Comparison of ENCODE assay signal across 23 cellular contexts in the genomic region with DNA sequence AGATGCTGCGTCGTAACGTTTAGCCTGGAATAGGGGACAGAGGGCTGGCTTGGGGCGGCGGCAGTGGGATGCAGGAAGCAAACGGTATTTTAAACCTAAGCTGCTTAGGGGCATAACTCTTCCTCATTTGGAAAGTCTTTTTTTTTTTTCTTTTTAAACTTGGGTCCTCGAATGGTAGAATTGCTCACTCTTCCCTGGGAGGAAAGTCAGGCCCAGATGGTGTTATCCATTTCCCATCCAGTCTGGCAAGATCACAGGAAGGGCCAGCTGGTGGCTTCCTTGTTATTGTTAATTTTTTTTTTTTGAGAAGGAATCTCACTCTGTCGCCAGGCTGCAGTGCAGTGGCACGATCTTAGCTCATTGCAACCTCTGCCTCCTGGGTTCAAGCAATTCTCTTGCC. TPM values are rescaled to one million over a fixed set of nuclear protein-coding genes. Genes with fewer than 3 reads are reported as not detected.
DNase-seq lines count a peak whose midpoint lies in the region; ATAC-seq and TF ChIP-seq lines count a peak whose summit lies in the region.
"Had no signal": no experiment of that assay in that cellular context is flagged by ENCODE, and none has a peak within 500 bp of the region (broad histone marks: within the 10 kb centered on the region; RNA-seq: fewer than 3 reads in every experiment).

No MANE protein-coding gene starts in this region.

- H3K9me3 Mint-ChIP-seq in brain, result no peaks in the 10 kb centered on the region
- H3K9me3 Mint-ChIP-seq: stimulated activated naive CD8-positive, alpha-beta T cell treated with anti-CD3 and anti-CD28 coated beads, Interleukin-15, Interleukin-2, amounts not matched to agents 100 ng/mL and 50 ng/mL, for 24 hours; T-helper 1 cell treated with Interleukin-12 subunit alpha and Interleukin-12 subunit beta and Interleukin-4 antibody, amounts not matched to agents 30 μg/mL and 1 μg/mL, for 36 hours had no signal

- peaks cover 27% of the 10 kb centered on the region for H3K4me1 Mint-ChIP-seq in brain

- no peak overlapping the region for H3K4me2 ChIP-seq in mesendoderm (ENCODE audit: low read length)
- H3K4me2 ChIP-seq: hepatocyte had no signal

- H3K4me3 ChIP-seq in mesendoderm (ENCODE audit: low read length), result no peak overlapping the region
- H3K4me3 ChIP-seq: hepatocyte, lower lobe of right lung, transverse colon had no signal

- no CpG with 5 or more reads among the region's 9 CpGs for WGBS in mesendoderm (ENCODE audit: extremely low coverage, insufficient coverage, low lambda C conversion rate)

- H3K27me3 Mint-ChIP-seq in brain, result no peaks in the 10 kb centered on the region

- H3K36me3 ChIP-seq in mesendoderm (ENCODE audit: control insufficient read depth, insufficient read depth, low read length), result no peaks in the 10 kb centered on the region
- H3K36me3 ChIP-seq: lower lobe of right lung, transverse colon had no signal

- no peaks in the 10 kb centered on the region for H3K79me1 ChIP-seq in mesendoderm (ENCODE audit: low read length)

- H4K8ac ChIP-seq in mesendoderm (ENCODE audit: low read depth, low read length), result no peak overlapping the region

- no peak overlapping the region for H2AK5ac ChIP-seq in mesendoderm (ENCODE audit: low read length)

- H3K23ac ChIP-seq in mesendoderm (ENCODE audit: low read length), result no peak overlapping the region

- POLR2A ChIA-PET in RWPE1 (lab: Yijun Ruan, JAX; ENCODE audit: low non-redundant PET), result no interaction called here

- H2BK120ac ChIP-seq in mesendoderm (ENCODE audit: low read depth, low read length), result no peak overlapping the region

- no peak overlapping the region for H4K5ac ChIP-seq in mesendoderm (ENCODE audit: low read length)

- no peaks in the 10 kb centered on the region for H3K4me1 ChIP-seq in mesendoderm (ENCODE audit: control insufficient read depth, low read depth, low read length)
- H3K4me1 ChIP-seq: lower lobe of right lung had no signal

- DNase-seq in NCI-H82 (lab: John Stamatoyannopoulos, UW) (peak; percentile 52), NCI-H82 treated with DMSO at 0.1 percent for 48 hours (lab: John Stamatoyannopoulos, UW; ENCODE audit: unreplicated experiment) (no peak), left kidney (ENCODE audit: low read depth, low spot score) (peak; percentile 22), mesendoderm (no peak), RWPE1 (ENCODE audit: low spot score) (no peak), NCI-H2227 (lab: John Stamatoyannopoulos, UW; ENCODE audit: unreplicated experiment) (no peak)
- DNase-seq: activated CD4-positive, alpha-beta T cell treated with anti-CD3 and anti-CD28 coated beads, Interleukin-2, amount 50 U/mL, for 4 hours; amygdala; DMS79; effector CD4-positive, alpha-beta T cell; KBM-7; lower lobe of right lung; NCI-H2029; NCI-H526; stimulated activated CD4-positive, alpha-beta T cell treated with anti-CD3 and anti-CD28 coated beads, Interleukin-2, amount 100 ng/mL, for 24 hours; transverse colon had no signal

- TF ChIP-seq CTCF in brain (conservative IDR thresholded peaks at IDR 0.05), result no peak
- no peak for TF ChIP-seq CTCF in RWPE1 (conservative IDR thresholded peaks at IDR 0.05; ENCODE audit: low read depth)

- no peak overlapping the region for H3K9ac ChIP-seq in mesendoderm (ENCODE audit: low read length)

- H3K27ac ChIP-seq in mesendoderm (ENCODE audit: low read depth, low read length), result no peak overlapping the region
- no peak overlapping the region for H3K27ac ChIP-seq in RWPE1
- H3K27ac ChIP-seq: hepatocyte, lower lobe of right lung, VCaP had no signal

- H3K4me3 Mint-ChIP-seq in brain, result peak overlapping the region in 1 of 5 experiments; percentile 5
- H3K4me3 Mint-ChIP-seq: CD14-positive monocyte; stimulated activated naive CD8-positive, alpha-beta T cell treated with anti-CD3 and anti-CD28 coated beads, Interleukin-15, Interleukin-2, amounts not matched to agents 100 ng/mL and 50 ng/mL, for 24 hours; T-helper 1 cell treated with Interleukin-12 subunit alpha and Interleukin-12 subunit beta and Interleukin-4 antibody, amounts not matched to agents 30 μg/mL and 1 μg/mL, for 36 hours had no signal

- H3K4ac ChIP-seq in mesendoderm (ENCODE audit: low read depth, low read length), result no peak overlapping the region

- no peak for ATAC-seq in GM19395 (IDR thresholded peaks at IDR 0.05; ENCODE audit: unreplicated experiment)
- ATAC-seq: lower lobe of right lung had no signal

- H3K56ac ChIP-seq in mesendoderm (ENCODE audit: low read length), result no peak overlapping the region

- no peak overlapping the region for H2BK5ac ChIP-seq in mesendoderm (ENCODE audit: low read length)

- no peak overlapping the region for H3K18ac ChIP-seq in mesendoderm (ENCODE audit: low read length)

- H3K36me3 Mint-ChIP-seq in brain, result no peaks in the 10 kb centered on the region
- H3K36me3 Mint-ChIP-seq: CD14-positive monocyte had no signal

- H2BK15ac ChIP-seq in mesendoderm (replicated peaks; ENCODE audit: low read depth), result no peak overlapping the region

- H3K79me2 ChIP-seq in mesendoderm (ENCODE audit: control insufficient read depth, insufficient read depth, low read length), result no peaks in the 10 kb centered on the region
- H3K79me2 ChIP-seq: hepatocyte had no signal

- no peaks in the 10 kb centered on the region for H3K27me3 ChIP-seq in mesendoderm (ENCODE audit: insufficient read depth, low read length, poor library complexity)
- H3K27me3 ChIP-seq: hepatocyte, transverse colon had no signal

- CTCF ChIA-PET in RWPE1 (lab: Yijun Ruan, JAX), result no interaction called here

- H3K27ac Mint-ChIP-seq in brain, result peak overlapping the region; percentile 44 to 84 (median 79)
- H3K27ac Mint-ChIP-seq: stimulated activated naive CD8-positive, alpha-beta T cell treated with anti-CD3 and anti-CD28 coated beads, Interleukin-15, Interleukin-2, amounts not matched to agents 100 ng/mL and 50 ng/mL, for 24 hours; T-helper 1 cell treated with Interleukin-12 subunit alpha and Interleukin-12 subunit beta and Interleukin-4 antibody, amounts not matched to agents 30 μg/mL and 1 μg/mL, for 36 hours had no signal

RNA-seq across cellular contexts. Expression of gene TMEM209, which starts 56.6 kb away (rescaled TPM):
- polyA plus RNA-seq in brain (ENCODE audit: insufficient read depth, low read depth, low replicate concordance), result 16.7 TPM
- polyA plus RNA-seq in mesendoderm (2013, experiment 1 of 2), result 35.0 TPM
- 31.3 TPM for polyA plus RNA-seq in mesendoderm (2013, experiment 2 of 2)

RNA-seq across cellular contexts. Expression of gene SSMEM1, which starts 59.1 kb away (rescaled TPM):
- not detected for polyA plus RNA-seq in brain (ENCODE audit: insufficient read depth, low read depth, low replicate concordance)
- not detected for polyA plus RNA-seq in mesendoderm (2013, experiment 1 of 2)
- not detected for polyA plus RNA-seq in mesendoderm (2013, experiment 2 of 2)
- polyA plus RNA-seq: CD14-positive monocyte, hepatocyte had no signal

Comparison
In these comparisons a context has a peak if more than half of its experiments do, and no peak if none do; other contexts are left out.
1. DNase-seq: peak in NCI-H82 (single experiment) and left kidney (single experiment); none in NCI-H82 treated with DMSO at 0.1 percent for 48 hours (single experiment), mesendoderm (single experiment), RWPE1 (single experiment) and NCI-H2227 (single experiment).